ENCODE assay signal across 19 cellular contexts in the genomic region with DNA sequence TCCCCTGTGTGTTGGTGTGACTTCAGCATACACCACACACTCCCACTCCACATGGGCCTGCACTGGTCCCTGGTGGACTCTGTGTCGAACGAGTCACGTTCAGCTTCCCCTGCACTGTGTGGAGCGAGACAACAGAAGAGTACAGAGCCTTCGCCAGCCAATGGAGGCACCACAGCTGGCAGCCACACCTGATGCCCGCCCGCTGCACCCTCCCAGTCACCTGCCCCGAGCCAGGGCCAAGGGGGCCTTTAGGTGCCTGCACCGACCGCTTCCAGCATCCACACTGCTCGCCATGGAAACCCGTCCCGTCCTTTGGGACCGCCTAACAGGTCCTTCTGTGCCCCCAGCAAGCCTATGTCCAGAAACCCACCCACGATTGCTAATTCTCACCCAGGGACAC. TPM values are rescaled to one million over a fixed set of nuclear protein-coding genes. Genes with fewer than 3 reads are reported as not detected.
DNase-seq lines count a peak whose midpoint lies in the region; ATAC-seq and TF ChIP-seq lines count a peak whose summit lies in the region.
"Had no signal": no experiment of that assay in that cellular context is flagged by ENCODE, and none has a peak within 500 bp of the region (broad histone marks: within the 10 kb centered on the region; RNA-seq: fewer than 3 reads in every experiment).

No MANE protein-coding gene starts in this region.

- no peaks in the 10 kb centered on the region for H3K79me1 ChIP-seq in neuronal stem cell (ENCODE audit: low read depth, low read length)

- H3K27ac Mint-ChIP-seq in endodermal cell (no peak overlapping the region), WTC11 (no peak overlapping the region)
- H3K27ac Mint-ChIP-seq: CD4-positive, alpha-beta T cell; HFFc6 had no signal

- H3K4me1 Mint-ChIP-seq in endodermal cell (no peaks in the 10 kb centered on the region), WTC11 (no peaks in the 10 kb centered on the region)

- H2BK5ac ChIP-seq in neuronal stem cell (ENCODE audit: low read length): no peak overlapping the region

- H3K27ac ChIP-seq in right atrium auricular region: no peak overlapping the region
- H3K27ac ChIP-seq in endodermal cell (ENCODE audit: low read depth, low read length): no peak overlapping the region
- no peak overlapping the region for H3K27ac ChIP-seq in neuronal stem cell (replicated peaks; ENCODE audit: low read length)
- no peak overlapping the region for H3K27ac ChIP-seq in upper lobe of right lung
- H3K27ac ChIP-seq: BLaER1 treated with 17β-estradiol and CSF1 and Interleukin-3, amounts not matched to agents 10 nM and 100 nM had no signal

- no peak overlapping the region for H2AFZ ChIP-seq in neuronal stem cell (ENCODE audit: low read length)

- CTCF ChIA-PET in WTC11 (lab: Charles Lee): interaction anchor here (0.5 kb wide), 1 partner anchor 34 kb away, joined by 3 read pairs; no protein-coding TSS in a partner anchor

- H3K27me3 Mint-ChIP-seq in endodermal cell (ENCODE audit: insufficient read depth) (peaks cover 5% of the 10 kb centered on the region), WTC11 (ENCODE audit: low read depth) (no peaks in the 10 kb centered on the region)
- H3K27me3 Mint-ChIP-seq: CD4-positive, alpha-beta T cell had no signal

- H4K8ac ChIP-seq in neuronal stem cell (ENCODE audit: low read depth, low read length): no peak overlapping the region

- no peak overlapping the region for H3K4ac ChIP-seq in neuronal stem cell (ENCODE audit: low read length)

- H3K18ac ChIP-seq in neuronal stem cell (ENCODE audit: low read length): peak overlapping the region; percentile 83

- H3K9me3 ChIP-seq in right atrium auricular region: no peaks in the 10 kb centered on the region
- no peaks in the 10 kb centered on the region for H3K9me3 ChIP-seq in endodermal cell (ENCODE audit: control insufficient read depth, low read length)
- H3K9me3 ChIP-seq in neuronal stem cell (replicated peaks in 1 of 2; ENCODE audit: control insufficient read depth in 2 of 2, insufficient read depth in 1 of 2, low read depth in 1 of 2, low read length in 2 of 2): peaks cover 0 to 3% of the 10 kb centered on the region in 2 donors
- H3K9me3 ChIP-seq in upper lobe of right lung: no peaks in the 10 kb centered on the region
- H3K9me3 ChIP-seq: BLaER1 treated with 17β-estradiol and CSF1 and Interleukin-3, amounts not matched to agents 10 nM and 100 nM had no signal

- TF ChIP-seq CTCF in right atrium auricular region (IDR thresholded peaks at IDR 0.05) (no peak), endodermal cell (conservative IDR thresholded peaks at IDR 0.05) (no peak), upper lobe of right lung (IDR thresholded peaks at IDR 0.05) (no peak), WTC11 (IDR thresholded peaks at IDR 0.05) (no peak)

- no peak overlapping the region for H3K23ac ChIP-seq in neuronal stem cell (ENCODE audit: low read depth, low read length, poor library complexity)

- no peaks in the 10 kb centered on the region for H3K9me3 Mint-ChIP-seq in endodermal cell
- peaks cover under 1% of the 10 kb centered on the region; the same call in 1 of the 2 replicates for H3K9me3 Mint-ChIP-seq in WTC11
- H3K9me3 Mint-ChIP-seq: CD4-positive, alpha-beta T cell; HFFc6 had no signal

- H2AK5ac ChIP-seq in neuronal stem cell (ENCODE audit: low read depth, low read length): peak overlapping the region; percentile 60

- H3K27me3 ChIP-seq in right atrium auricular region: no peaks in the 10 kb centered on the region
- H3K27me3 ChIP-seq in endodermal cell (ENCODE audit: control insufficient read depth, insufficient read depth, low read length, poor library complexity, severe bottlenecking): no peaks in the 10 kb centered on the region
- peaks cover 0 to 18% (median 0%) of the 10 kb centered on the region in 3 experiments for H3K27me3 ChIP-seq in neuronal stem cell (ENCODE audit: control insufficient read depth in 3 of 3, insufficient read depth in 3 of 3, low read depth in 1 of 3, low read length in 3 of 3)
- peaks cover 4% of the 10 kb centered on the region for H3K27me3 ChIP-seq in upper lobe of right lung
- H3K27me3 ChIP-seq: BLaER1 treated with 17β-estradiol and CSF1 and Interleukin-3, amounts not matched to agents 10 nM and 100 nM had no signal

- H3K4me2 ChIP-seq in neuronal stem cell (ENCODE audit: insufficient read depth, low read length, poor library complexity, severe bottlenecking): no peak overlapping the region
- H3K4me2 ChIP-seq: BLaER1 treated with 17β-estradiol and CSF1 and Interleukin-3, amounts not matched to agents 10 nM and 100 nM had no signal

- H3K14ac ChIP-seq in neuronal stem cell (ENCODE audit: low read length): peak overlapping the region; percentile 31

- POLR2A ChIA-PET in WTC11 (lab: Charles Lee): no interaction called here

- H2BK15ac ChIP-seq in neuronal stem cell (ENCODE audit: low read length): peak overlapping the region; percentile 55

- WGBS in endodermal cell (ENCODE audit: insufficient coverage in 1 of 2, insufficient read length in 1 of 2), 2 experiments: 87 to 91% methylated on average over 12 to 15 of the region's 15 CpGs
- no CpG with 5 or more reads among the region's 15 CpGs for WGBS in neuronal stem cell (ENCODE audit: extremely low coverage in 2 of 2, insufficient read length in 2 of 2, insufficient replicate concordance in 1 of 2), 2 donors

- H2BK120ac ChIP-seq in neuronal stem cell (ENCODE audit: low read depth, low read length): no peak overlapping the region

- no peak for ATAC-seq in Right ventricle myocardium inferior
- ATAC-seq in upper lobe of right lung: no peak
- no peak for ATAC-seq in GM21717 (IDR thresholded peaks at IDR 0.05; ENCODE audit: unreplicated experiment)
- no peak for ATAC-seq in GM19351 (IDR thresholded peaks at IDR 0.05; ENCODE audit: unreplicated experiment)
- ATAC-seq in WTC11: no peak
- ATAC-seq: GM12878 had no signal

- H3K36me3 ChIP-seq in right atrium auricular region (no peaks in the 10 kb centered on the region), endodermal cell (ENCODE audit: control insufficient read depth, insufficient read depth, low read length) (no peaks in the 10 kb centered on the region), neuronal stem cell (replicated peaks in 1 of 2; ENCODE audit: control insufficient read depth in 2 of 2, insufficient read depth in 2 of 2, low read length in 2 of 2) (no peaks in the 10 kb centered on the region), upper lobe of right lung (no peaks in the 10 kb centered on the region)
- H3K36me3 ChIP-seq: BLaER1 treated with 17β-estradiol and CSF1 and Interleukin-3, amounts not matched to agents 10 nM and 100 nM had no signal

- H3K36me3 Mint-ChIP-seq in endodermal cell (ENCODE audit: low read depth): no peaks in the 10 kb centered on the region
- no peaks in the 10 kb centered on the region for H3K36me3 Mint-ChIP-seq in WTC11

- intact Hi-C loops in Right ventricle myocardium inferior (cut with DNase I): no loop called here
- intact Hi-C loops in upper lobe of right lung (cut with DNase I): no loop called here

- peak; percentile 8 for DNase-seq in Right ventricle myocardium inferior (ENCODE audit: missing footprints)
- DNase-seq in right atrium auricular region (ENCODE audit: low spot score): no peak
- peak; percentile 26 for DNase-seq in endodermal cell
- DNase-seq in neuronal stem cell (ENCODE audit: low spot score): no peak
- peak; percentile 59 for DNase-seq in upper lobe of right lung
- DNase-seq in WTC11 (ENCODE audit: low spot score): no peak
- DNase-seq: ACHN, Calu3, DMS79, GOT3, HCEC 1CT, HFFc6 had no signal

- no peak overlapping the region for H3K4me3 Mint-ChIP-seq in endodermal cell
- no peak overlapping the region for H3K4me3 Mint-ChIP-seq in WTC11
- H3K4me3 Mint-ChIP-seq: CD4-positive, alpha-beta T cell; HFFc6 had no signal

- H3K9ac ChIP-seq in endodermal cell (ENCODE audit: extremely low read depth, low read length, poor library complexity, severe bottlenecking): no peak overlapping the region
- no peak overlapping the region for H3K9ac ChIP-seq in neuronal stem cell (ENCODE audit: low read depth, low read length, poor library complexity)
- H3K9ac ChIP-seq: BLaER1 treated with 17β-estradiol and CSF1 and Interleukin-3, amounts not matched to agents 10 nM and 100 nM had no signal

- no peaks in the 10 kb centered on the region for H3K4me1 ChIP-seq in right atrium auricular region
- H3K4me1 ChIP-seq in endodermal cell (ENCODE audit: control insufficient read depth, insufficient read depth, low read length): no peaks in the 10 kb centered on the region
- H3K4me1 ChIP-seq in neuronal stem cell (ENCODE audit: control insufficient read depth in 2 of 2, insufficient read depth in 1 of 2, low read depth in 1 of 2, low read length in 2 of 2): peaks cover 0 to 3% of the 10 kb centered on the region in 2 donors
- no peaks in the 10 kb centered on the region for H3K4me1 ChIP-seq in upper lobe of right lung

- H2BK12ac ChIP-seq in neuronal stem cell (ENCODE audit: low read length): no peak overlapping the region

- no peak overlapping the region for H4K91ac ChIP-seq in neuronal stem cell (ENCODE audit: low read depth, low read length, poor library complexity)

- H3K4me3 ChIP-seq in right atrium auricular region: no peak overlapping the region
- H3K4me3 ChIP-seq in endodermal cell (ENCODE audit: low read length): no peak overlapping the region
- H3K4me3 ChIP-seq in neuronal stem cell (ENCODE audit: low read length in 2 of 2): no peak overlapping the region
- no peak overlapping the region for H3K4me3 ChIP-seq in upper lobe of right lung
- H3K4me3 ChIP-seq: BLaER1 treated with 17β-estradiol and CSF1 and Interleukin-3, amounts not matched to agents 10 nM and 100 nM; GM12878 had no signal

TF ChIP-seq in WTC11, 78 proteins besides CTCF, POLR2A, EP300 and RAD21 (continues in another document):
- TF ChIP-seq, protein P1, sequence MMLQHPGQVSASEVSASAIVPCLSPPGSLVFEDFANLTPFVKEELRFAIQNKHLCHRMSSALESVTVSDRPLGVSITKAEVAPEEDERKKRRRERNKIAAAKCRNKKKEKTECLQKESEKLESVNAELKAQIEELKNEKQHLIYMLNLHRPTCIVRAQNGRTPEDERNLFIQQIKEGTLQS (CRISPR knock-in tag; conservative IDR thresholded peaks at IDR 0.05): no peak
- TF ChIP-seq ZBTB43 (CRISPR knock-in tag; IDR thresholded peaks at IDR 0.05): no peak

RNA-seq across cellular contexts. Expression of gene FOXL3, which starts 9.2 kb away (rescaled TPM):
- total RNA-seq in Right ventricle myocardium inferior: not detected
- total RNA-seq in right atrium auricular region: not detected
- total RNA-seq in endodermal cell: not detected
- polyA plus RNA-seq in endodermal cell (2013, experiment 1 of 2): not detected
- not detected for polyA plus RNA-seq in endodermal cell (2013, experiment 2 of 2)
- not detected for polyA plus RNA-seq in neuronal stem cell (2013, experiment 1 of 2)
- not detected for polyA plus RNA-seq in neuronal stem cell (2013, experiment 2 of 2)
- not detected for total RNA-seq in upper lobe of right lung
- total RNA-seq in WTC11 (2021): not detected in 3 replicates
- total RNA-seq: A172; Calu3; CD4-positive, alpha-beta T cell; G401; GM12878; HFFc6 had no signal
- polyA plus RNA-seq: GM12878 had no signal

Comparison
In these comparisons a context has a peak if more than half of its experiments do, and no peak if none do; other contexts are left out.
1. DNase-seq: peak in Right ventricle myocardium inferior (single experiment), endodermal cell (single experiment) and upper lobe of right lung (single experiment); none in right atrium auricular region (single experiment), neuronal stem cell (single experiment) and WTC11 (single experiment).